Comparison of ENCODE assay signal across 8 cellular contexts in genomic region chr4:168275836-168276235, GRCh38.
"Had no signal": no experiment of that assay in that cellular context is flagged by ENCODE, and none has a peak within 500 bp of the region (broad histone marks: within the 10 kb centered on the region; RNA-seq: fewer than 3 reads in every experiment).

No MANE protein-coding gene starts in this region.

- DNase-seq: H9, HCEC 1CT, KBM-7 had no signal

- H3K4me3 ChIP-seq: GM23338 had no signal

- H3K27ac ChIP-seq: KMS-11 had no signal

- H3K4me2 ChIP-seq: GM23338, KMS-11 had no signal

- H2AFZ ChIP-seq: GM23338 had no signal

- FAIRE-seq: H1, H54, HTR-8/SVneo had no signal

- ATAC-seq: GM23338 had no signal

- H3K9ac ChIP-seq: KMS-11 had no signal
